In genomic region chr13:76745246-76746200, GRCh38 we compare ENCODE assay signal across 11 cellular contexts.
DNase-seq lines count a peak whose midpoint lies in the region; ATAC-seq, FAIRE-seq and TF ChIP-seq lines count a peak whose summit lies in the region.
"Had no signal": no experiment of that assay in that cellular context is flagged by ENCODE, and none has a peak within 500 bp of the region (broad histone marks: within the 10 kb centered on the region; RNA-seq: fewer than 3 reads in every experiment).

No MANE protein-coding gene starts in this region.

- no peak overlapping the region for H2AFZ ChIP-seq in osteoblast (ENCODE audit: low read length)

- H3K27ac ChIP-seq in heart left ventricle (peak overlapping the region in 1 of 12 donors; percentile 85), prostate gland (no peak overlapping the region), osteoblast (ENCODE audit: low read depth, low read length) (no peak overlapping the region)
- H3K27ac ChIP-seq in CD4-positive, alpha-beta memory T cell (ENCODE audit: low read depth, low read length) = no peak overlapping the region

- H3K36me3 ChIP-seq in heart left ventricle (no peaks in the 10 kb centered on the region), prostate gland (no peaks in the 10 kb centered on the region), osteoblast (ENCODE audit: insufficient read depth, low read length) (no peaks in the 10 kb centered on the region)
- no peaks in the 10 kb centered on the region for H3K36me3 ChIP-seq in CD4-positive, alpha-beta memory T cell (ENCODE audit: insufficient read depth, low read length)

- peak; percentile 84 for ATAC-seq in GM21576 (IDR thresholded peaks at IDR 0.05; ENCODE audit: unreplicated experiment)
- ATAC-seq in HG03520 (IDR thresholded peaks at IDR 0.05; ENCODE audit: unreplicated experiment) = peak; percentile 89
- ATAC-seq in heart left ventricle = peak; percentile 34 to 60 (median 48)

- POLR2A ChIA-PET in CD4-positive, alpha-beta memory T cell (lab: Charles Lee; ENCODE audit: partially characterized antibody) = no interaction called here

- H3K79me2 ChIP-seq in osteoblast (ENCODE audit: insufficient read depth, low read length) = no peaks in the 10 kb centered on the region

- DNase-seq in GM12891 (ENCODE audit: insufficient read length, low spot score) = no peak
- no peak for DNase-seq in heart left ventricle
- no peak for DNase-seq in NCI-H345 treated with DMSO at 0.1 percent for 48 hours (lab: John Stamatoyannopoulos, UW; ENCODE audit: unreplicated experiment)
- no peak for DNase-seq in prostate gland (ENCODE audit: low spot score)
- DNase-seq in CD4-positive, alpha-beta memory T cell = no peak
- DNase-seq in osteoblast (ENCODE audit: insufficient read length, low spot score, missing footprints) = no peak
- DNase-seq: DMS153, NCI-H1048, right cardiac atrium had no signal

- H3K27me3 ChIP-seq in heart left ventricle = no peaks in the 10 kb centered on the region
- H3K27me3 ChIP-seq in prostate gland (replicated peaks; ENCODE audit: insufficient read depth) = no peaks in the 10 kb centered on the region
- no peaks in the 10 kb centered on the region for H3K27me3 ChIP-seq in CD4-positive, alpha-beta memory T cell (ENCODE audit: insufficient read depth, low read length)
- H3K27me3 ChIP-seq in osteoblast (ENCODE audit: insufficient read depth, low read length) = no peaks in the 10 kb centered on the region

- H3K27me3 Mint-ChIP-seq in CD4-positive, alpha-beta memory T cell = peaks cover 5 to 7% of the 10 kb centered on the region in 2 donors

- H3K9me3 ChIP-seq in heart left ventricle (peaks cover 0 to 18% (median 7%) of the 10 kb centered on the region in 12 donors), prostate gland (no peaks in the 10 kb centered on the region), osteoblast (ENCODE audit: low read depth, low read length) (no peaks in the 10 kb centered on the region)
- H3K9me3 ChIP-seq in CD4-positive, alpha-beta memory T cell (ENCODE audit: control insufficient read depth in 1 of 2, low read length in 2 of 2) = no peaks in the 10 kb centered on the region

- TF ChIP-seq CTCF in heart left ventricle (IDR thresholded peaks at IDR 0.05) (no peak), prostate gland (IDR thresholded peaks at IDR 0.05) (no peak), osteoblast (IDR thresholded peaks at IDR 0.05; ENCODE audit: extremely low read depth, low read depth, low read length) (no peak)

- no peak for TF ChIP-seq POLR2A in GM12891 (IDR thresholded peaks at IDR 0.05; ENCODE audit: low read depth, low read length)
- no peak for TF ChIP-seq POLR2A in heart left ventricle (IDR thresholded peaks at IDR 0.05)
- no peak for TF ChIP-seq POLR2A in prostate gland (IDR thresholded peaks at IDR 0.05)

- no peak overlapping the region for H3K27ac Mint-ChIP-seq in CD4-positive, alpha-beta memory T cell

- peaks cover 0 to 10% (median 0%) of the 10 kb centered on the region in 8 donors for H3K9me3 Mint-ChIP-seq in CD4-positive, alpha-beta memory T cell

- peak overlapping the region in 1 of 12 donors; percentile 13 for H3K4me3 ChIP-seq in heart left ventricle
- H3K4me3 ChIP-seq in prostate gland = no peak overlapping the region
- H3K4me3 ChIP-seq in CD4-positive, alpha-beta memory T cell (ENCODE audit: low read length in 2 of 2) = no peak overlapping the region
- H3K4me3 ChIP-seq in osteoblast (ENCODE audit: insufficient read depth, low read length) = no peak overlapping the region

- H4K20me1 ChIP-seq in osteoblast (ENCODE audit: insufficient read depth, low read length) = no peaks in the 10 kb centered on the region

- WGBS in heart left ventricle, 4 donors = 51 to 66% (median 58%) methylated on average over 3 of the region's 3 CpGs
- 64% methylated on average over 3 of the region's 3 CpGs for WGBS in prostate gland

- no peaks in the 10 kb centered on the region for H3K4me1 Mint-ChIP-seq in CD4-positive, alpha-beta memory T cell

- no peaks in the 10 kb centered on the region for H3K36me3 Mint-ChIP-seq in CD4-positive, alpha-beta memory T cell

- intact Hi-C loops in heart left ventricle (cut with DNase I) (no loop called here), prostate gland (cut with DNase I) (no loop called here)
- intact Hi-C loops in CD4-positive, alpha-beta memory T cell (cut with micrococcal nuclease) = no loop called here

- no peak overlapping the region for H3K4me2 ChIP-seq in osteoblast (ENCODE audit: insufficient read depth, low read length)

- CTCF ChIA-PET in CD4-positive, alpha-beta memory T cell (lab: Charles Lee; ENCODE audit: partially characterized antibody) = no interaction called here

- H3K4me3 Mint-ChIP-seq in CD4-positive, alpha-beta memory T cell = no peak overlapping the region

- FAIRE-seq in GM12891 (lab: Jason Lieb, UNC) = peak; percentile 92

- H3K4me1 ChIP-seq in heart left ventricle = peaks cover 0 to 32% (median 0%) of the 10 kb centered on the region in 12 donors
- no peaks in the 10 kb centered on the region for H3K4me1 ChIP-seq in prostate gland (replicated peaks)
- H3K4me1 ChIP-seq in CD4-positive, alpha-beta memory T cell (ENCODE audit: insufficient read depth, low read length) = no peaks in the 10 kb centered on the region
- no peaks in the 10 kb centered on the region for H3K4me1 ChIP-seq in osteoblast (ENCODE audit: insufficient read depth, low read length)

TF ChIP-seq in GM12891, 5 proteins besides CTCF, POLR2A, EP300 and RAD21:
- TF ChIP-seq POLR2AphosphoS5 (IDR thresholded peaks at IDR 0.05; ENCODE audit: low read depth, low read length) (no peak), TAF1 (IDR thresholded peaks at IDR 0.05; ENCODE audit: low read depth, low read length) (no peak), PAX5 (IDR thresholded peaks at IDR 0.05; ENCODE audit: insufficient read depth, low read length, severe bottlenecking) (no peak), SPI1 (IDR thresholded peaks at IDR 0.05; ENCODE audit: low read depth, low read length) (peak; percentile 95), POU2F2 (IDR thresholded peaks at IDR 0.05; ENCODE audit: low read depth, low read length) (peak; percentile 63; the same call in 1 of the 2 replicates)
